ENCODE assay signal across 5 cellular contexts in genomic region chr1:208333676-208334075, GRCh38.
"Had no signal": no experiment of that assay in that cellular context is flagged by ENCODE, and none has a peak within 500 bp of the region (broad histone marks: within the 10 kb centered on the region; RNA-seq: fewer than 3 reads in every experiment).

No MANE protein-coding gene starts in this region.

- H2AFZ ChIP-seq: GM23338 had no signal

- ATAC-seq: GM23338, K562 had no signal

- DNase-seq: H9, HCEC 1CT, IMR-90 had no signal

- H3K4me2 ChIP-seq: GM23338 had no signal

- H3K4me3 ChIP-seq: GM23338, K562 had no signal
